ENCODE assay signal across 26 cellular contexts in genomic region chr22:23126165-23127054, GRCh38. TPM values are rescaled to one million over a fixed set of nuclear protein-coding genes. Genes with fewer than 3 reads are reported as not detected.
"Had no signal": no experiment of that assay in that cellular context is flagged by ENCODE, and none has a peak within 500 bp of the region (broad histone marks: within the 10 kb centered on the region; RNA-seq: fewer than 3 reads in every experiment).

No MANE protein-coding gene starts in this region.

- H3K27ac ChIP-seq: ascending aorta, foreskin keratinocyte, left lung, neural progenitor cell, sigmoid colon, upper lobe of left lung, WERI-Rb-1 had no signal

- DNase-seq: activated CD4-positive, alpha-beta T cell treated with anti-CD3 and anti-CD28 coated beads, Interleukin-2, amount 10 ng/mL, durations not matched to agents 7 days and 5 days; activated CD4-positive, CD25-positive, alpha-beta regulatory T cell treated with anti-CD3 and anti-CD28 coated beads, Interleukin-2, amount 50 U/mL, for 72 hours; activated CD8-positive, alpha-beta T cell treated with anti-CD3 and anti-CD28 coated beads, Interleukin-2, amount 10 ng/mL, durations not matched to agents 7 days and 5 days; activated gamma-delta T cell; effector CD4-positive, alpha-beta T cell; foreskin keratinocyte; kidney; naive thymus-derived CD4-positive, alpha-beta T cell; retina; sigmoid colon; stimulated activated CD4-positive, alpha-beta T cell treated with anti-CD3 and anti-CD28 coated beads, Interleukin-15, amount 100 ng/mL, for 24 hours; stimulated activated naive B cell treated with anti-CD40 and anti-IgM and Interleukin-4, amounts not matched to agents 10 μg/mL and 1 μg/mL and 100 μg/mL, for 72 hours; upper lobe of left lung; WERI-Rb-1 had no signal

- H3K27me3 Mint-ChIP-seq: activated naive CD4-positive, alpha-beta T cell treated with anti-CD3 and anti-CD28 coated beads, Interleukin-2, amount 50 U/mL, for 24 hours; stimulated activated naive B cell treated with anti-CD40 and anti-IgM and Interleukin-4, amounts not matched to agents 10 μg/mL and 1 μg/mL and 100 μg/mL, for 72 hours had no signal

- H3K4me1 ChIP-seq: ascending aorta, foreskin keratinocyte, left lung, upper lobe of left lung had no signal

- H3K27me3 ChIP-seq: ascending aorta, foreskin keratinocyte, left lung, neural progenitor cell, sigmoid colon, upper lobe of left lung had no signal

- H3K4me1 Mint-ChIP-seq: activated CD4-positive, alpha-beta T cell treated with anti-CD3 and anti-CD28 coated beads, Interleukin-2, amount 10 ng/mL, durations not matched to agents 7 days and 5 days had no signal

- H2AFZ ChIP-seq: neural progenitor cell had no signal

- H3K4me3 ChIP-seq: ascending aorta, left lung, lung, neural progenitor cell, sigmoid colon, smooth muscle cell, upper lobe of left lung had no signal

- H3K9me3 ChIP-seq: ascending aorta, left lung, sigmoid colon, upper lobe of left lung had no signal

- ATAC-seq: activated CD8-positive, alpha-beta T cell treated with anti-CD3 and anti-CD28 coated beads, Interleukin-2, amount 10 ng/mL, durations not matched to agents 7 days and 5 days; foreskin keratinocyte; left lung; naive thymus-derived CD4-positive, alpha-beta T cell; stimulated activated naive B cell treated with anti-CD40 and anti-IgM and Interleukin-4, amounts not matched to agents 10 μg/mL and 1 μg/mL and 100 μg/mL, for 72 hours had no signal

- H3K36me3 Mint-ChIP-seq: activated naive CD4-positive, alpha-beta T cell treated with anti-CD3 and anti-CD28 coated beads, Interleukin-2, amount 50 U/mL, for 24 hours; naive thymus-derived CD4-positive, alpha-beta T cell had no signal

- H3K9ac ChIP-seq: neural progenitor cell had no signal

- H3K27ac Mint-ChIP-seq: activated CD4-positive, alpha-beta T cell treated with anti-CD3 and anti-CD28 coated beads, Interleukin-2, amount 10 ng/mL, durations not matched to agents 7 days and 5 days; activated CD8-positive, alpha-beta T cell treated with anti-CD3 and anti-CD28 coated beads, Interleukin-2, amount 10 ng/mL, durations not matched to agents 7 days and 5 days; activated naive CD4-positive, alpha-beta T cell treated with anti-CD3 and anti-CD28 coated beads, Interleukin-2, amount 50 U/mL, for 24 hours; activated T-helper 1 cell treated with anti-CD3 and anti-CD28 coated beads, Interleukin-12 subunit alpha, Interleukin-12 subunit beta, Interleukin-2, Interleukin-4 antibody, amounts not matched to agents 30 ng/mL and 10 ng/mL and 1 ng/mL, durations not matched to agents 14 hours and 24 hours and 36 hours; naive thymus-derived CD4-positive, alpha-beta T cell; neural progenitor cell; progenitor cell of endocrine pancreas; stimulated activated naive B cell treated with anti-CD40 and anti-IgM and Interleukin-4, amounts not matched to agents 10 μg/mL and 1 μg/mL and 100 μg/mL, for 72 hours had no signal

- H3K9me3 Mint-ChIP-seq: activated CD4-positive, alpha-beta T cell treated with anti-CD3 and anti-CD28 coated beads, Interleukin-2, amount 10 ng/mL, durations not matched to agents 7 days and 5 days; activated naive CD4-positive, alpha-beta T cell treated with anti-CD3 and anti-CD28 coated beads, Interleukin-2, amount 50 U/mL, for 24 hours; activated T-helper 1 cell treated with anti-CD3 and anti-CD28 coated beads, Interleukin-12 subunit alpha, Interleukin-12 subunit beta, Interleukin-2, Interleukin-4 antibody, amounts not matched to agents 30 ng/mL and 10 ng/mL and 1 ng/mL, durations not matched to agents 14 hours and 24 hours and 36 hours; naive thymus-derived CD4-positive, alpha-beta T cell; neural progenitor cell; stimulated activated naive B cell treated with anti-CD40 and anti-IgM and Interleukin-4, amounts not matched to agents 10 μg/mL and 1 μg/mL and 100 μg/mL, for 72 hours had no signal

- H3K36me3 ChIP-seq: ascending aorta, left lung, neural progenitor cell, upper lobe of left lung had no signal

- H3K4me3 Mint-ChIP-seq: activated CD4-positive, alpha-beta T cell treated with anti-CD3 and anti-CD28 coated beads, Interleukin-2, amount 10 ng/mL, durations not matched to agents 7 days and 5 days; activated CD8-positive, alpha-beta T cell treated with anti-CD3 and anti-CD28 coated beads, Interleukin-2, amount 10 ng/mL, durations not matched to agents 7 days and 5 days; activated naive CD4-positive, alpha-beta T cell treated with anti-CD3 and anti-CD28 coated beads, Interleukin-2, amount 50 U/mL, for 24 hours; activated T-helper 1 cell treated with anti-CD3 and anti-CD28 coated beads, Interleukin-12 subunit alpha, Interleukin-12 subunit beta, Interleukin-2, Interleukin-4 antibody, amounts not matched to agents 30 ng/mL and 10 ng/mL and 1 ng/mL, durations not matched to agents 14 hours and 24 hours and 36 hours; naive thymus-derived CD4-positive, alpha-beta T cell; neural progenitor cell; stimulated activated naive B cell treated with anti-CD40 and anti-IgM and Interleukin-4, amounts not matched to agents 10 μg/mL and 1 μg/mL and 100 μg/mL, for 72 hours had no signal

- H3K4me2 ChIP-seq: neural progenitor cell, smooth muscle cell had no signal

RNA-seq across cellular contexts. Expression of gene RSPH14, which starts 15.4 kb away (rescaled TPM):
- total RNA-seq: activated T-helper 1 cell treated with anti-CD3 and anti-CD28 coated beads, Interleukin-12 subunit alpha, Interleukin-12 subunit beta, Interleukin-2, Interleukin-4 antibody, amounts not matched to agents 30 ng/mL and 10 ng/mL and 1 ng/mL, durations not matched to agents 14 hours and 24 hours and 36 hours; ascending aorta; foreskin keratinocyte; glomerular endothelial cell; mesenteric fat pad; osteocyte; smooth muscle cell; T-helper 2 cell treated with Interferon-gamma antibody and Interleukin-4, amounts not matched to agents 100 ng/mL and 5 ng/mL, for 36 hours had no signal

RNA-seq across cellular contexts. Expression of gene RAB36, which starts 18.9 kb away (rescaled TPM):
- total RNA-seq: T-helper 2 cell treated with Interferon-gamma antibody and Interleukin-4, amounts not matched to agents 100 ng/mL and 5 ng/mL, for 36 hours had no signal

RNA-seq across cellular contexts. Expression of gene GNAZ, which starts 56.1 kb away (rescaled TPM):
- polyA plus RNA-seq: naive thymus-derived CD4-positive, alpha-beta T cell had no signal
